Comparison of ENCODE assay signal across 8 cellular contexts in genomic region chr3:188037116-188037718, GRCh38.
DNase-seq lines count a peak whose midpoint lies in the region; ATAC-seq and TF ChIP-seq lines count a peak whose summit lies in the region.

No MANE protein-coding gene starts in this region.

- DNase-seq in AG09309 (ENCODE audit: low read depth) (no peak), LNCaP clone FGC (ENCODE audit: low read depth) (peak; percentile 84), cerebellar cortex (ENCODE audit: low spot score) (peak; percentile 68), lower lobe of right lung (no peak), DMS79 (lab: John Stamatoyannopoulos, UW) (no peak)
- no peak for DNase-seq in stimulated activated effector memory CD8-positive, alpha-beta T cell treated with anti-CD3 and anti-CD28 coated beads, Interleukin-12 subunit alpha, Interleukin-12 subunit beta, amount 100 ng/mL, for 72 hours (ENCODE audit: low spot score in 2 of 2)

- H3K27ac ChIP-seq in lower lobe of right lung: no peak overlapping the region

- peaks cover 11% of the 10 kb centered on the region for H3K4me1 ChIP-seq in lower lobe of right lung

- H3K4me3 Mint-ChIP-seq in stimulated activated effector memory CD8-positive, alpha-beta T cell treated with anti-CD3 and anti-CD28 coated beads, Interleukin-12 subunit alpha, Interleukin-12 subunit beta, amount 100 ng/mL, for 72 hours: no peak overlapping the region

- peaks cover 10% of the 10 kb centered on the region for H3K4me1 Mint-ChIP-seq in stimulated activated effector memory CD8-positive, alpha-beta T cell treated with anti-CD3 and anti-CD28 coated beads, Interleukin-12 subunit alpha, Interleukin-12 subunit beta, amount 100 ng/mL, for 72 hours

- no peaks in the 10 kb centered on the region for H3K36me3 Mint-ChIP-seq in stimulated activated effector memory CD8-positive, alpha-beta T cell treated with anti-CD3 and anti-CD28 coated beads, Interleukin-12 subunit alpha, Interleukin-12 subunit beta, amount 100 ng/mL, for 72 hours

- peak; percentile 63 for TF ChIP-seq CTCF in AG09309 (IDR thresholded peaks at IDR 0.05; ENCODE audit: control insufficient read depth, insufficient read depth, low read depth, low read length, missing control alignments)
- peak; percentile 66 for TF ChIP-seq CTCF in LNCaP clone FGC (IDR thresholded peaks at IDR 0.05; ENCODE audit: control insufficient read depth, extremely low read depth, insufficient read depth)
- peak; percentile 49 for TF ChIP-seq CTCF in lower lobe of right lung (IDR thresholded peaks at IDR 0.05)

- H3K36me3 ChIP-seq in lower lobe of right lung: no peaks in the 10 kb centered on the region

- H3K4me3 ChIP-seq in AG09309 (ENCODE audit: control insufficient read depth, low read depth, low read length): no peak overlapping the region
- H3K4me3 ChIP-seq in LNCaP clone FGC (ENCODE audit: low read depth, low read length): no peak overlapping the region
- no peak overlapping the region for H3K4me3 ChIP-seq in lower lobe of right lung

- H3K9me3 Mint-ChIP-seq in stimulated activated effector memory CD8-positive, alpha-beta T cell treated with anti-CD3 and anti-CD28 coated beads, Interleukin-12 subunit alpha, Interleukin-12 subunit beta, amount 100 ng/mL, for 72 hours: no peaks in the 10 kb centered on the region

- no peak overlapping the region for H3K27ac Mint-ChIP-seq in stimulated activated effector memory CD8-positive, alpha-beta T cell treated with anti-CD3 and anti-CD28 coated beads, Interleukin-12 subunit alpha, Interleukin-12 subunit beta, amount 100 ng/mL, for 72 hours

- ATAC-seq in lower lobe of right lung: peak; percentile 50 to 89
- no peak for ATAC-seq in stimulated activated effector memory CD8-positive, alpha-beta T cell treated with anti-CD3 and anti-CD28 coated beads, Interleukin-12 subunit alpha, Interleukin-12 subunit beta, amount 100 ng/mL, for 72 hours
- ATAC-seq in GM21786 (IDR thresholded peaks at IDR 0.05; ENCODE audit: unreplicated experiment): no peak
- no peak for ATAC-seq in HG02840 (IDR thresholded peaks at IDR 0.05; ENCODE audit: low FRiP score, unreplicated experiment)

- no peaks in the 10 kb centered on the region for H3K9me3 ChIP-seq in lower lobe of right lung

- intact Hi-C loops in lower lobe of right lung (cut with DNase I): no loop called here

- H3K27me3 ChIP-seq in lower lobe of right lung (ENCODE audit: low read depth): no peaks in the 10 kb centered on the region

Comparison
In these comparisons a context has a peak if more than half of its experiments do, and no peak if none do; other contexts are left out.
1. DNase-seq: peak in LNCaP clone FGC (single experiment) and cerebellar cortex (single experiment); none in AG09309 (single experiment), lower lobe of right lung (single experiment), stimulated activated effector memory CD8-positive, alpha-beta T cell treated with anti-CD3 and anti-CD28 coated beads, Interleukin-12 subunit alpha, Interleukin-12 subunit beta, amount 100 ng/mL, for 72 hours (0 of 2) and DMS79 (single experiment).
2. ATAC-seq: peak in lower lobe of right lung (2 of 2); none in stimulated activated effector memory CD8-positive, alpha-beta T cell treated with anti-CD3 and anti-CD28 coated beads, Interleukin-12 subunit alpha, Interleukin-12 subunit beta, amount 100 ng/mL, for 72 hours (single experiment), GM21786 (single experiment) and HG02840 (single experiment).
3. Peak in every context shown above with its lines, with median percentiles within 50 percentile points of each other: CTCF ChIP-seq.